In genomic region chr3:69740103-69741021, GRCh38 we compare ENCODE assay signal across 9 cellular contexts. TPM values are rescaled to one million over a fixed set of nuclear protein-coding genes. Genes with fewer than 3 reads are reported as not detected.
DNase-seq lines count a peak whose midpoint lies in the region; ATAC-seq, FAIRE-seq and TF ChIP-seq lines count a peak whose summit lies in the region.
"Had no signal": no experiment of that assay in that cellular context is flagged by ENCODE, and none has a peak within 500 bp of the region (broad histone marks: within the 10 kb centered on the region; RNA-seq: fewer than 3 reads in every experiment).

No MANE protein-coding gene starts in this region.

- peak overlapping the region; percentile 90 for H3K4me2 ChIP-seq in GM12878 (ENCODE audit: control insufficient read depth, insufficient read depth)

- DNase-seq in stimulated activated naive CD8-positive, alpha-beta T cell treated with anti-CD3 and anti-CD28 coated beads, Interleukin-15, Interleukin-2, amounts not matched to agents 100 U/mL and 50 U/mL, for 24 hours: no peak
- DNase-seq in GM12878 (ENCODE audit: low read depth, low spot score): no peak
- no peak for DNase-seq in kidney epithelial cell (ENCODE audit: low read depth)
- DNase-seq in superior temporal gyrus (ENCODE audit: extremely low spot score): peak; percentile 35
- no peak for DNase-seq in NCI-H2196 (lab: John Stamatoyannopoulos, UW; ENCODE audit: unreplicated experiment)
- DNase-seq in activated naive CD4-positive, alpha-beta T cell treated with Interleukin-2 at 50 U/mL for 16 hours: no peak

- H3K4me1 ChIP-seq in GM12878 (ENCODE audit: control insufficient read depth, insufficient read depth, low read length): no peaks in the 10 kb centered on the region

- H3K27ac Mint-ChIP-seq in stimulated activated naive CD8-positive, alpha-beta T cell treated with anti-CD3 and anti-CD28 coated beads, Interleukin-15, Interleukin-2, amounts not matched to agents 100 ng/mL and 50 ng/mL, for 24 hours: no peak overlapping the region

- no peaks in the 10 kb centered on the region for H3K36me3 ChIP-seq in GM12878 (ENCODE audit: control insufficient read depth in 2 of 2, insufficient read depth in 2 of 2, low read length in 1 of 2)
- no peaks in the 10 kb centered on the region for H3K36me3 ChIP-seq in kidney epithelial cell (ENCODE audit: control insufficient read depth, insufficient read depth, low read length)

- no peak for TF ChIP-seq EP300 in GM12878 (IDR thresholded peaks at IDR 0.05; ENCODE audit: borderline replicate concordance in 1 of 2, control insufficient read depth in 1 of 2, low read depth in 2 of 2, low read length in 2 of 2)

- H3K4me1 Mint-ChIP-seq in stimulated activated naive CD8-positive, alpha-beta T cell treated with anti-CD3 and anti-CD28 coated beads, Interleukin-15, Interleukin-2, amounts not matched to agents 100 ng/mL and 50 ng/mL, for 24 hours (ENCODE audit: low read depth): peaks cover 4% of the 10 kb centered on the region

- no peak overlapping the region for H3K9ac ChIP-seq in GM12878 (ENCODE audit: control insufficient read depth, insufficient read depth, low read length)

- SMC1A ChIA-PET in GM12878 (lab: Charles Lee; ENCODE audit: uncharacterized antibody, unreplicated experiment): no interaction called here

- peak overlapping the region; percentile 49 for H3K4me3 Mint-ChIP-seq in stimulated activated naive CD8-positive, alpha-beta T cell treated with anti-CD3 and anti-CD28 coated beads, Interleukin-15, Interleukin-2, amounts not matched to agents 100 ng/mL and 50 ng/mL, for 24 hours

- no peak overlapping the region for H3K27ac ChIP-seq in GM12878 (ENCODE audit: control insufficient read depth, insufficient read depth)

- CTCF ChIA-PET in GM12878 (lab: Yijun Ruan, JAX): no interaction called here

- in situ Hi-C loops in GM12878 (cut with MboI): no loop called here

- RAD21 ChIA-PET in GM12878 (lab: Charles Lee; ENCODE audit: unreplicated experiment): no interaction called here

- TF ChIP-seq POLR2A in GM12878 (IDR thresholded peaks at IDR 0.05; ENCODE audit: low read depth, low read length): no peak

- POLR2A ChIA-PET in GM12878 (lab: Charles Lee): no interaction called here

- WGBS in GM12878 (ENCODE audit: insufficient coverage, insufficient replicate concordance, low lambda C conversion rate, missing lambda C conversion rate): 25% methylated on average over 26 of the region's 26 CpGs

- FAIRE-seq in GM12878 (lab: Jason Lieb, UNC): no peak
- FAIRE-seq: colon had no signal

- intact Hi-C loops in GM12878 (cut with micrococcal nuclease; ENCODE audit: unreplicated experiment): no loop called here

- no peak for TF ChIP-seq CTCF in GM12878 (IDR thresholded peaks at IDR 0.05 in 2 of 3, conservative IDR thresholded peaks at IDR 0.05 in 1 of 3; ENCODE audit: control insufficient read depth in 2 of 3, extremely low read depth in 1 of 3, insufficient read depth in 1 of 3, low read depth in 3 of 3, low read length in 3 of 3)
- no peak for TF ChIP-seq CTCF in kidney epithelial cell (IDR thresholded peaks at IDR 0.05; ENCODE audit: insufficient read depth, low read length, poor library complexity, severe bottlenecking)

- H3K79me2 ChIP-seq in GM12878 (ENCODE audit: control insufficient read depth, insufficient read depth, low read length): no peaks in the 10 kb centered on the region

- H3K36me3 Mint-ChIP-seq in stimulated activated naive CD8-positive, alpha-beta T cell treated with anti-CD3 and anti-CD28 coated beads, Interleukin-15, Interleukin-2, amounts not matched to agents 100 ng/mL and 50 ng/mL, for 24 hours (ENCODE audit: low read depth): no peaks in the 10 kb centered on the region

- TF ChIP-seq RAD21 in GM12878 (IDR thresholded peaks at IDR 0.05; ENCODE audit: insufficient read depth, low read depth, low read length): no peak

- H3K9me3 ChIP-seq in GM12878 (replicated peaks; ENCODE audit: control insufficient read depth, insufficient read depth, low read length): no peaks in the 10 kb centered on the region

- ATAC-seq in stimulated activated naive CD8-positive, alpha-beta T cell treated with anti-CD3 and anti-CD28 coated beads, Interleukin-15, Interleukin-2, amounts not matched to agents 100 U/mL and 50 U/mL, for 24 hours: no peak
- ATAC-seq in GM12878 (peak; percentile 15; the same call in 2 of the 3 replicates), GM21717 (IDR thresholded peaks at IDR 0.05; ENCODE audit: unreplicated experiment) (no peak)

- peak overlapping the region; percentile 72; the same call in 1 of the 2 replicates for H3K4me3 ChIP-seq in GM12878
- H3K4me3 ChIP-seq in kidney epithelial cell (ENCODE audit: low read depth, low read length): peak overlapping the region; percentile 90

- no peaks in the 10 kb centered on the region for H4K20me1 ChIP-seq in GM12878 (ENCODE audit: control insufficient read depth, insufficient read depth)

- H3K27me3 ChIP-seq in GM12878 (replicated peaks in 1 of 2; ENCODE audit: control insufficient read depth in 2 of 2, insufficient read depth in 2 of 2, low read length in 1 of 2): peaks cover 0 to 3% of the 10 kb centered on the region in 2 experiments
- H3K27me3 ChIP-seq in kidney epithelial cell (ENCODE audit: control insufficient read depth, insufficient read depth, low read length): no peaks in the 10 kb centered on the region

- H3K27me3 Mint-ChIP-seq in stimulated activated naive CD8-positive, alpha-beta T cell treated with anti-CD3 and anti-CD28 coated beads, Interleukin-15, Interleukin-2, amounts not matched to agents 100 ng/mL and 50 ng/mL, for 24 hours: peaks cover 65% of the 10 kb centered on the region

- H2AFZ ChIP-seq in GM12878 (ENCODE audit: control insufficient read depth, low read depth, low read length): peak overlapping the region; percentile 75

- BruUV-seq in GM12878 (replicated peaks; lab: Mats Ljungman, UMichigan): no TSS peak

- no peaks in the 10 kb centered on the region for H3K9me3 Mint-ChIP-seq in stimulated activated naive CD8-positive, alpha-beta T cell treated with anti-CD3 and anti-CD28 coated beads, Interleukin-15, Interleukin-2, amounts not matched to agents 100 ng/mL and 50 ng/mL, for 24 hours

TF ChIP-seq in GM12878, 131 proteins besides CTCF, POLR2A, EP300 and RAD21:
- no peak for TF ChIP-seq SREBF1 (IDR thresholded peaks at IDR 0.05; ENCODE audit: low read length)
- no peak for TF ChIP-seq HDGF (IDR thresholded peaks at IDR 0.05)
- TF ChIP-seq MAX (IDR thresholded peaks at IDR 0.05; ENCODE audit: low read depth, low read length): no peak
- TF ChIP-seq MTA3 (IDR thresholded peaks at IDR 0.05; ENCODE audit: borderline replicate concordance, low read length): no peak
- TF ChIP-seq ZNF207 (IDR thresholded peaks at IDR 0.05; ENCODE audit: borderline replicate concordance): no peak
- no peak for TF ChIP-seq ZNF217 (IDR thresholded peaks at IDR 0.05)
- TF ChIP-seq STAT3 (IDR thresholded peaks at IDR 0.05; ENCODE audit: low read depth, low read length): no peak
- TF ChIP-seq SMAD5 (IDR thresholded peaks at IDR 0.05; ENCODE audit: low read depth): no peak
- TF ChIP-seq CBFB (IDR thresholded peaks at IDR 0.05; ENCODE audit: low read depth): no peak

RNA-seq across cellular contexts. Expression of gene MITF, which starts 1.1 kb away (rescaled TPM):
- not detected in 2 replicates for total RNA-seq in GM12878 (2013; cell fraction: nucleolus; rRNA removed)
- total RNA-seq in GM12878 (2014; rRNA removed) (under 0.01 TPM in 2 replicates), GM12878 (2014; rRNA removed; fragmentation: Illumina TruSeq; extraction: Trizol) (not detected in 2 replicates), GM12878 (2021) (not detected in 2 replicates), kidney epithelial cell (5.8 and 6.6 TPM in 2 replicates)
- not detected for polyA plus RNA-seq in GM12878 (2011; ENCODE audit: low read depth)
- polyA plus RNA-seq in GM12878 (2011; rRNA removed) (0.90 and 1.1 TPM in 2 replicates), GM12878 (2014; fragmentation: Illumina TruSeq; extraction: Trizol) (0.06 TPM in 1 of 2 replicates, not detected in the other), GM12878 (2014; fragmentation: Nextera tagmentation; extraction: Ambion mirVana) (under 1 TPM in 1 of 2 experiments, not detected in 1; 0.02 TPM), GM12878 (2014; rRNA removed) (0.04 TPM in 1 of 2 replicates, not detected in the other), GM12878 (2016; fragmentation: Nextera tagmentation; extraction: Ambion mirVana) (under 1 TPM; 0.06 to 0.07 TPM)
- 1.0 and 1.1 TPM in 2 replicates for polyA plus RNA-seq in GM12878 (2011; cell fraction: cytosol; rRNA removed)
- 0.52 and 0.64 TPM in 2 replicates for polyA plus RNA-seq in GM12878 (2011; cell fraction: nucleus; rRNA removed)
- not detected in 2 replicates for polyA plus RNA-seq in GM12878 (2012)
- 1.5 and 1.6 TPM in 2 replicates for polyA minus RNA-seq in GM12878 (2011; rRNA and poly(A)+ RNA removed)
- 0.52 and 1.9 TPM in 2 replicates for polyA minus RNA-seq in GM12878 (2011; cell fraction: cytosol; rRNA and poly(A)+ RNA removed)
- 2.5 and 3.3 TPM in 2 replicates for polyA minus RNA-seq in GM12878 (2011; cell fraction: nucleus; rRNA and poly(A)+ RNA removed)
